In genomic region chr10:5890519-5890878, GRCh38 we compare ENCODE assay signal across 8 cellular contexts. TPM values are rescaled to one million over a fixed set of nuclear protein-coding genes. Genes with fewer than 3 reads are reported as not detected.
DNase-seq lines count a peak whose midpoint lies in the region; ATAC-seq, FAIRE-seq and TF ChIP-seq lines count a peak whose summit lies in the region.

No MANE protein-coding gene starts in this region.

- peak overlapping the region; percentile 85 for H3K4me3 Mint-ChIP-seq in stimulated activated memory B cell treated with anti-CD40 and anti-IgM and Interleukin-4, amounts not matched to agents 10 μg/mL and 1 μg/mL and 100 μg/mL, for 72 hours

- TF ChIP-seq POLR2A in H54 (IDR thresholded peaks at IDR 0.05; ENCODE audit: low read depth, low read length) = no peak
- TF ChIP-seq POLR2A in NB4 (IDR thresholded peaks at IDR 0.05; ENCODE audit: extremely low read depth, insufficient read length) = no peak

- no peak for TF ChIP-seq CTCF in NB4 (IDR thresholded peaks at IDR 0.05; ENCODE audit: low read depth, low read length)

- intact Hi-C loops in left colon (cut with DNase I, micrococcal nuclease) = no loop called here

- FAIRE-seq in H54 (lab: Jason Lieb, UNC) = no peak

- H3K27ac Mint-ChIP-seq in stimulated activated memory B cell treated with anti-CD40 and anti-IgM and Interleukin-4, amounts not matched to agents 10 μg/mL and 1 μg/mL and 100 μg/mL, for 72 hours = peak overlapping the region; percentile 79

- peaks cover 63% of the 10 kb centered on the region for H3K4me1 Mint-ChIP-seq in stimulated activated memory B cell treated with anti-CD40 and anti-IgM and Interleukin-4, amounts not matched to agents 10 μg/mL and 1 μg/mL and 100 μg/mL, for 72 hours

- H3K9me3 Mint-ChIP-seq in stimulated activated memory B cell treated with anti-CD40 and anti-IgM and Interleukin-4, amounts not matched to agents 10 μg/mL and 1 μg/mL and 100 μg/mL, for 72 hours = no peaks in the 10 kb centered on the region

- H3K27me3 Mint-ChIP-seq in stimulated activated memory B cell treated with anti-CD40 and anti-IgM and Interleukin-4, amounts not matched to agents 10 μg/mL and 1 μg/mL and 100 μg/mL, for 72 hours = no peaks in the 10 kb centered on the region

- H3K4me3 ChIP-seq in NB4 (ENCODE audit: low read depth, low read length) = peak overlapping the region; percentile 77

- ATAC-seq in left colon = peak; percentile 3
- ATAC-seq in stimulated activated memory B cell treated with anti-CD40 and anti-IgM and Interleukin-4, amounts not matched to agents 10 μg/mL and 1 μg/mL and 100 μg/mL, for 72 hours = no peak

- peaks cover 39% of the 10 kb centered on the region for H3K36me3 Mint-ChIP-seq in stimulated activated memory B cell treated with anti-CD40 and anti-IgM and Interleukin-4, amounts not matched to agents 10 μg/mL and 1 μg/mL and 100 μg/mL, for 72 hours

- DNase-seq in ELF-1 (ENCODE audit: low read depth, low spot score) (peak; percentile 40), H54 (ENCODE audit: insufficient read length, low spot score) (peak; percentile 20), NB4 (ENCODE audit: low read depth) (peak; percentile 40), astrocyte of the hippocampus (ENCODE audit: low read depth, low spot score) (peak; percentile 46), left colon (peak in 1 of 2 donors; percentile 43), NCI-H2171 treated with DMSO at 0.1 percent for 48 hours (lab: John Stamatoyannopoulos, UW) (no peak), occipital lobe (lab: John Stamatoyannopoulos, UW) (no peak)

RNA-seq across cellular contexts. Expression of gene FBH1, which starts 0.5 kb away (rescaled TPM):
- total RNA-seq in left colon (10 to 100 TPM; 75.3 to 89.7 TPM), occipital lobe (39.8 TPM)

RNA-seq across cellular contexts. Expression of gene ANKRD16, which starts 0.8 kb away (rescaled TPM):
- total RNA-seq in left colon (1 to 10 TPM; 6.7 to 7.1 TPM), occipital lobe (10.5 TPM)

Comparison
In these comparisons a context has a peak if more than half of its experiments do, and no peak if none do; other contexts are left out.
1. DNase-seq: peak in ELF-1 (single experiment), H54 (single experiment), NB4 (single experiment) and astrocyte of the hippocampus (single experiment); none in NCI-H2171 treated with DMSO at 0.1 percent for 48 hours (single experiment) and occipital lobe (single experiment).